Comparison of ENCODE assay signal across 17 cellular contexts in genomic region chr9:98482248-98482647, GRCh38.
DNase-seq lines count a peak whose midpoint lies in the region; ATAC-seq, FAIRE-seq and TF ChIP-seq lines count a peak whose summit lies in the region.
"Had no signal": no experiment of that assay in that cellular context is flagged by ENCODE, and none has a peak within 500 bp of the region (broad histone marks: within the 10 kb centered on the region; RNA-seq: fewer than 3 reads in every experiment).

No MANE protein-coding gene starts in this region.

- no peaks in the 10 kb centered on the region for H3K27me3 ChIP-seq in BLaER1
- no peaks in the 10 kb centered on the region for H3K27me3 ChIP-seq in smooth muscle cell (ENCODE audit: low read depth)
- H3K27me3 ChIP-seq in pancreas, result no peaks in the 10 kb centered on the region

- H3K9me3 ChIP-seq in BLaER1, result no peaks in the 10 kb centered on the region
- no peaks in the 10 kb centered on the region for H3K9me3 ChIP-seq in smooth muscle cell (replicated peaks; ENCODE audit: low read depth)
- H3K9me3 ChIP-seq in pancreas, result no peaks in the 10 kb centered on the region

- no peaks in the 10 kb centered on the region; the same call in 1 of the 2 replicates for H3K27me3 Mint-ChIP-seq in HFFc6 (ENCODE audit: insufficient read depth)
- peaks cover 11% of the 10 kb centered on the region for H3K27me3 Mint-ChIP-seq in activated naive CD8-positive, alpha-beta T cell treated with anti-CD3 and anti-CD28 coated beads for 36 hours

- intact Hi-C loops in pancreas (cut with DNase I), result loop anchor here in 1 of 3 donors (10.0 kb wide), 1 partner anchor 63 kb away; no protein-coding TSS in a partner anchor

- WGBS in smooth muscle cell (ENCODE audit: low lambda C conversion rate), result 20% methylated on average over 5 of the region's 5 CpGs
- WGBS in pancreas, 2 donors, result 80 to 86% methylated on average over 5 of the region's 5 CpGs

- H3K4me3 ChIP-seq in BLaER1 (no peak overlapping the region), smooth muscle cell (no peak overlapping the region), pancreas (no peak overlapping the region)

- H3K4me3 Mint-ChIP-seq in HFFc6, result peak overlapping the region; percentile 52
- H3K4me3 Mint-ChIP-seq in activated naive CD8-positive, alpha-beta T cell treated with anti-CD3 and anti-CD28 coated beads for 36 hours, result no peak overlapping the region
- H3K4me3 Mint-ChIP-seq: CD14-positive monocyte; T-helper 1 cell treated with Interleukin-12 subunit alpha and Interleukin-12 subunit beta and Interleukin-4 antibody, amounts not matched to agents 30 μg/mL and 1 μg/mL, for 36 hours had no signal

- ATAC-seq in GM18858 (IDR thresholded peaks at IDR 0.05; ENCODE audit: unreplicated experiment) (no peak), pancreas (no peak)

- H3K27ac ChIP-seq in BLaER1 (peak overlapping the region; percentile 49; the same call in 1 of the 2 replicates), cingulate gyrus (ENCODE audit: low read depth, low read length) (peak overlapping the region; percentile 57), smooth muscle cell (ENCODE audit: low read depth) (peak overlapping the region; percentile 28), pancreas (no peak overlapping the region)

- DNase-seq in HFFc6, result peak; percentile 84
- DNase-seq in smooth muscle cell (lab: John Stamatoyannopoulos, UW; ENCODE audit: unreplicated experiment), result no peak
- DNase-seq in NCI-H2107 (lab: John Stamatoyannopoulos, UW), result no peak
- no peak for DNase-seq in pancreas
- no peak for DNase-seq in activated naive CD8-positive, alpha-beta T cell treated with anti-CD3 and anti-CD28 coated beads for 36 hours
- DNase-seq: COR-L47; H7; MV-4-11; NCI-H1436; NCI-H2081 treated with DMSO at 0.1 percent for 48 hours; NCI-H226; NK-92 treated with Interleukin-12 subunit alpha and Interleukin-12 subunit beta, amount 100 ng/mL, for 24 hours had no signal

- peak overlapping the region; percentile 72 for H3K27ac Mint-ChIP-seq in HFFc6
- H3K27ac Mint-ChIP-seq in activated naive CD8-positive, alpha-beta T cell treated with anti-CD3 and anti-CD28 coated beads for 36 hours, result no peak overlapping the region
- H3K27ac Mint-ChIP-seq: CD14-positive monocyte; T-helper 1 cell treated with Interleukin-12 subunit alpha and Interleukin-12 subunit beta and Interleukin-4 antibody, amounts not matched to agents 30 μg/mL and 1 μg/mL, for 36 hours had no signal

- no peaks in the 10 kb centered on the region for H3K9me3 Mint-ChIP-seq in HFFc6
- no peaks in the 10 kb centered on the region for H3K9me3 Mint-ChIP-seq in activated naive CD8-positive, alpha-beta T cell treated with anti-CD3 and anti-CD28 coated beads for 36 hours
- H3K9me3 Mint-ChIP-seq: T-helper 1 cell treated with Interleukin-12 subunit alpha and Interleukin-12 subunit beta and Interleukin-4 antibody, amounts not matched to agents 30 μg/mL and 1 μg/mL, for 36 hours had no signal

- peak overlapping the region; percentile 47 for H2AFZ ChIP-seq in smooth muscle cell (ENCODE audit: low read depth)

- H3K9ac ChIP-seq in BLaER1 (no peak overlapping the region), smooth muscle cell (ENCODE audit: low read depth) (no peak overlapping the region)

- peaks cover 5% of the 10 kb centered on the region for H3F3A ChIP-seq in smooth muscle cell (ENCODE audit: low read depth)

- TF ChIP-seq CTCF in HFFc6 (IDR thresholded peaks at IDR 0.05) (0 out of 2 replicates have a peak, but pooled peaks have one; percentile 2), smooth muscle cell (IDR thresholded peaks at IDR 0.05; ENCODE audit: borderline replicate concordance, insufficient read depth, poor library complexity, severe bottlenecking) (no peak), pancreas (IDR thresholded peaks at IDR 0.05) (no peak)

- H3K4me1 Mint-ChIP-seq in HFFc6 (ENCODE audit: low read depth), result peaks cover 80% of the 10 kb centered on the region
- H3K4me1 Mint-ChIP-seq in activated naive CD8-positive, alpha-beta T cell treated with anti-CD3 and anti-CD28 coated beads for 36 hours, result no peaks in the 10 kb centered on the region
- H3K4me1 Mint-ChIP-seq: CD14-positive monocyte had no signal

- H3K36me3 ChIP-seq in BLaER1 (no peaks in the 10 kb centered on the region), smooth muscle cell (ENCODE audit: low read depth) (no peaks in the 10 kb centered on the region), pancreas (no peaks in the 10 kb centered on the region)

- no peaks in the 10 kb centered on the region for H3K36me3 Mint-ChIP-seq in HFFc6 (ENCODE audit: low read depth)
- no peaks in the 10 kb centered on the region for H3K36me3 Mint-ChIP-seq in activated naive CD8-positive, alpha-beta T cell treated with anti-CD3 and anti-CD28 coated beads for 36 hours
- H3K36me3 Mint-ChIP-seq: CD14-positive monocyte had no signal

- FAIRE-seq in pancreas (lab: Jason Lieb, UNC), result no peak

- H3K79me2 ChIP-seq in smooth muscle cell (ENCODE audit: low read depth), result no peaks in the 10 kb centered on the region

- H3K4me1 ChIP-seq in BLaER1 (peaks cover 43% of the 10 kb centered on the region), smooth muscle cell (ENCODE audit: low read depth) (no peaks in the 10 kb centered on the region), pancreas (no peaks in the 10 kb centered on the region)

- H4K20me1 ChIP-seq in BLaER1, result no peaks in the 10 kb centered on the region
- H4K20me1 ChIP-seq in smooth muscle cell (ENCODE audit: low read depth), result no peaks in the 10 kb centered on the region

- peak overlapping the region; percentile 63 for H3K4me2 ChIP-seq in BLaER1
- H3K4me2 ChIP-seq in smooth muscle cell, result peak overlapping the region; percentile 40

Comparison
In these comparisons a context has a peak if more than half of its experiments do, and no peak if none do; other contexts are left out.
1. H3K27ac ChIP-seq: peak in BLaER1 (single experiment), cingulate gyrus (single experiment) and smooth muscle cell (single experiment); none in pancreas (0 of 4).